26 cellular contexts compared by ENCODE assay signal in genomic region chr10:101827919-101828600, GRCh38. TPM values are rescaled to one million over a fixed set of nuclear protein-coding genes. Genes with fewer than 3 reads are reported as not detected.
DNase-seq lines count a peak whose midpoint lies in the region; ATAC-seq, FAIRE-seq and TF ChIP-seq lines count a peak whose summit lies in the region.
"Had no signal": no experiment of that assay in that cellular context is flagged by ENCODE, and none has a peak within 500 bp of the region (broad histone marks: within the 10 kb centered on the region; RNA-seq: fewer than 3 reads in every experiment).

No MANE protein-coding gene starts in this region.

- ATAC-seq in mucosa of descending colon, result no peak
- ATAC-seq: heart right ventricle, psoas muscle had no signal

- FAIRE-seq in GM12892 (lab: Jason Lieb, UNC), result no peak
- FAIRE-seq: bronchial epithelial cell, GM12891 had no signal

- no peak overlapping the region for H4K91ac ChIP-seq in neuronal stem cell (ENCODE audit: low read depth, low read length, poor library complexity)

- peaks cover 8 to 23% of the 10 kb centered on the region in 2 donors for H3K36me3 ChIP-seq in neuronal stem cell (replicated peaks in 1 of 2; ENCODE audit: control insufficient read depth in 2 of 2, insufficient read depth in 2 of 2, low read length in 2 of 2)
- H3K36me3 ChIP-seq in mucosa of descending colon (ENCODE audit: low read depth), result no peaks in the 10 kb centered on the region
- H3K36me3 ChIP-seq: neutrophil, thoracic aorta, uterus had no signal

- peaks cover 10 to 15% of the 10 kb centered on the region in 2 donors for H3K4me1 ChIP-seq in neuronal stem cell (ENCODE audit: control insufficient read depth in 2 of 2, insufficient read depth in 1 of 2, low read depth in 1 of 2, low read length in 2 of 2)
- H3K4me1 ChIP-seq in mucosa of descending colon (ENCODE audit: low read depth), result peaks cover 14% of the 10 kb centered on the region
- H3K4me1 ChIP-seq: uterus had no signal

- no peak overlapping the region for H2BK12ac ChIP-seq in neuronal stem cell (ENCODE audit: low read length)

- H3K4me3 ChIP-seq in neuronal stem cell (ENCODE audit: low read length in 2 of 2) (no peak overlapping the region), mucosa of descending colon (no peak overlapping the region)
- H3K4me3 ChIP-seq: GM23248, lung had no signal

- H4K8ac ChIP-seq in neuronal stem cell (ENCODE audit: low read depth, low read length), result no peak overlapping the region

- no peak overlapping the region for H3K14ac ChIP-seq in neuronal stem cell (ENCODE audit: low read length)

- TF ChIP-seq POLR2A in GM12892 (IDR thresholded peaks at IDR 0.05; ENCODE audit: low read depth, low read length), result no peak

- H3K4ac ChIP-seq in neuronal stem cell (ENCODE audit: low read length), result no peak overlapping the region

- intact Hi-C loops in mucosa of descending colon (cut with DNase I, micrococcal nuclease), result no loop called here

- no peak overlapping the region for H3K9ac ChIP-seq in neuronal stem cell (ENCODE audit: low read depth, low read length, poor library complexity)
- H3K9ac ChIP-seq: GM23248 had no signal

- no peak overlapping the region for H3K27ac ChIP-seq in neuronal stem cell (replicated peaks; ENCODE audit: low read length)
- H3K27ac ChIP-seq: GM23248, neutrophil, psoas muscle, thoracic aorta had no signal

- H3K27me3 ChIP-seq in neuronal stem cell (ENCODE audit: control insufficient read depth in 3 of 3, insufficient read depth in 3 of 3, low read depth in 1 of 3, low read length in 3 of 3), result no peaks in the 10 kb centered on the region
- H3K27me3 ChIP-seq: esophagus squamous epithelium, heart right ventricle, neutrophil, uterus had no signal

- no peak overlapping the region for H3K18ac ChIP-seq in neuronal stem cell (ENCODE audit: low read length)

- no peak overlapping the region for H2BK5ac ChIP-seq in neuronal stem cell (ENCODE audit: low read length)

- H3K36me3 Mint-ChIP-seq in chondrocyte (ENCODE audit: low read depth), result peaks cover 3% of the 10 kb centered on the region
- H3K36me3 Mint-ChIP-seq: activated naive CD4-positive, alpha-beta T cell treated with anti-CD3 and anti-CD28 coated beads, Interleukin-2, amount 50 U/mL, for 24 hours had no signal

- H3K23ac ChIP-seq in neuronal stem cell (ENCODE audit: low read depth, low read length, poor library complexity), result peak overlapping the region; percentile 8

- H3K9me3 Mint-ChIP-seq in chondrocyte (ENCODE audit: low read depth), result no peaks in the 10 kb centered on the region
- H3K9me3 Mint-ChIP-seq: activated naive CD4-positive, alpha-beta T cell treated with anti-CD3 and anti-CD28 coated beads, Interleukin-2, amount 50 U/mL, for 24 hours had no signal

- H3K79me1 ChIP-seq in neuronal stem cell (ENCODE audit: low read depth, low read length), result no peaks in the 10 kb centered on the region

- no peak overlapping the region for H3K27ac Mint-ChIP-seq in chondrocyte (ENCODE audit: unreplicated experiment)
- H3K27ac Mint-ChIP-seq: activated naive CD4-positive, alpha-beta T cell treated with anti-CD3 and anti-CD28 coated beads, Interleukin-2, amount 50 U/mL, for 24 hours had no signal

- H2BK120ac ChIP-seq in neuronal stem cell (ENCODE audit: low read depth, low read length), result no peak overlapping the region

- no peak overlapping the region for H2AFZ ChIP-seq in neuronal stem cell (ENCODE audit: low read length)
- H2AFZ ChIP-seq: GM23248 had no signal

- no peak overlapping the region for H2AK5ac ChIP-seq in neuronal stem cell (ENCODE audit: low read depth, low read length)

- no peak overlapping the region for H3K4me2 ChIP-seq in neuronal stem cell (ENCODE audit: insufficient read depth, low read length, poor library complexity, severe bottlenecking)

- H2BK15ac ChIP-seq in neuronal stem cell (ENCODE audit: low read length), result no peak overlapping the region

- no peak overlapping the region for H3K4me3 Mint-ChIP-seq in chondrocyte (ENCODE audit: unreplicated experiment)
- H3K4me3 Mint-ChIP-seq: activated naive CD4-positive, alpha-beta T cell treated with anti-CD3 and anti-CD28 coated beads, Interleukin-2, amount 50 U/mL, for 24 hours had no signal

- H3K9me3 ChIP-seq in neuronal stem cell (replicated peaks in 1 of 2; ENCODE audit: control insufficient read depth in 2 of 2, insufficient read depth in 1 of 2, low read depth in 1 of 2, low read length in 2 of 2) (no peaks in the 10 kb centered on the region), mucosa of descending colon (no peaks in the 10 kb centered on the region)
- H3K9me3 ChIP-seq: esophagus squamous epithelium, heart right ventricle, neutrophil, psoas muscle, thoracic aorta, uterus had no signal

- H3K4me1 Mint-ChIP-seq in chondrocyte (ENCODE audit: low read depth), result peaks cover 22% of the 10 kb centered on the region

- TF ChIP-seq CTCF in GM20000 (IDR thresholded peaks at IDR 0.05; ENCODE audit: extremely low read depth, missing control alignments), result no peak
- TF ChIP-seq CTCF in chondrocyte (IDR thresholded peaks at IDR 0.05), result no peak
- TF ChIP-seq CTCF in mucosa of descending colon (IDR thresholded peaks at IDR 0.05), result no peak

- WGBS in neuronal stem cell (ENCODE audit: extremely low coverage in 2 of 2, insufficient read length in 2 of 2, insufficient replicate concordance in 1 of 2), 2 donors, result no CpG with 5 or more reads among the region's 10 CpGs

- DNase-seq in GM20000 (ENCODE audit: low spot score) (peak; percentile 3), chondrocyte (ENCODE audit: low spot score) (peak; percentile 44), neuronal stem cell (ENCODE audit: low spot score) (no peak), mucosa of descending colon (no peak), GM12892 (ENCODE audit: insufficient read length) (no peak)
- DNase-seq: activated CD4-positive, alpha-beta T cell treated with anti-CD3 and anti-CD28 coated beads, Interleukin-2, amount 50 U/mL, for 48 hours; activated CD4-positive, CD25-positive, alpha-beta regulatory T cell; anterior cingulate cortex; cortex of kidney; EL; esophagus squamous epithelium; GM23248; NCI-H1417 treated with DMSO at 0.1 percent for 48 hours; RPMI8226; stimulated activated naive CD4-positive, alpha-beta T cell treated with Interleukin-2 at 50 U/mL for 16 hours had no signal

- no peaks in the 10 kb centered on the region for H3K27me3 Mint-ChIP-seq in chondrocyte (ENCODE audit: low read depth)
- H3K27me3 Mint-ChIP-seq: activated naive CD4-positive, alpha-beta T cell treated with anti-CD3 and anti-CD28 coated beads, Interleukin-2, amount 50 U/mL, for 24 hours had no signal

RNA-seq across cellular contexts. Expression of gene OGA, which starts 9.8 kb away (rescaled TPM):
- total RNA-seq in chondrocyte, result 75.5 to 79.2 TPM (median 75.5 TPM) in 3 replicates
- polyA plus RNA-seq in neuronal stem cell (2013, experiment 1 of 2), result 74.9 TPM
- polyA plus RNA-seq in neuronal stem cell (2013, experiment 2 of 2), result 76.0 TPM
- total RNA-seq in mucosa of descending colon, result 100 to 1,000 TPM in 2 of 3 donors, 10 to 100 TPM in 1; 80.8 to 112 (median 110) TPM
- 118 TPM for polyA plus RNA-seq in GM12892 (2012; ENCODE audit: missing spikeins)

RNA-seq across cellular contexts. Expression of gene KCNIP2, which starts 15.5 kb away (rescaled TPM):
- total RNA-seq in chondrocyte, result 1.8 to 3.1 TPM (median 1.9 TPM) in 3 replicates
- polyA plus RNA-seq in neuronal stem cell (2013, experiment 1 of 2), result 6.4 TPM
- 6.7 TPM for polyA plus RNA-seq in neuronal stem cell (2013, experiment 2 of 2)
- total RNA-seq in mucosa of descending colon, result 1 to 10 TPM; 3.7 to 5.9 (median 4.2) TPM
- polyA plus RNA-seq in GM12892 (2012; ENCODE audit: missing spikeins), result 12.2 TPM
- total RNA-seq: bronchial epithelial cell had no signal

RNA-seq across cellular contexts. Expression of gene NPM3, which starts 44.8 kb away (rescaled TPM):
- total RNA-seq in chondrocyte (34.0 to 49.0 TPM (median 36.5 TPM) in 3 replicates), mucosa of descending colon (10 to 100 TPM; 14.4 to 27.4 (median 15.3) TPM)
- polyA plus RNA-seq in neuronal stem cell (2013, experiment 1 of 2), result 105 TPM
- 108 TPM for polyA plus RNA-seq in neuronal stem cell (2013, experiment 2 of 2)
- 106 TPM for polyA plus RNA-seq in GM12892 (2012; ENCODE audit: missing spikeins)

RNA-seq across cellular contexts. Expression of gene FGF8, which starts 52.1 kb away (rescaled TPM):
- total RNA-seq in chondrocyte (not detected in 3 replicates), mucosa of descending colon (not detected)
- polyA plus RNA-seq in neuronal stem cell (2013, experiment 1 of 2), result 91.9 TPM
- 86.1 TPM for polyA plus RNA-seq in neuronal stem cell (2013, experiment 2 of 2)
- polyA plus RNA-seq in GM12892 (2012; ENCODE audit: missing spikeins), result not detected
- total RNA-seq: esophagus squamous epithelium; GM23248; lung; mucosa of gallbladder; psoas muscle; T-helper 1 cell treated with Interleukin-12 subunit alpha and Interleukin-12 subunit beta and Interleukin-4 antibody, amounts not matched to agents 30 ng/mL and 1 ng/mL, for 36 hours; thoracic aorta; uterus had no signal
- polyA plus RNA-seq: GM23248, heart right ventricle, psoas muscle had no signal

Comparison
In these comparisons a context has a peak if more than half of its experiments do, and no peak if none do; other contexts are left out.
1. DNase-seq: peak in GM20000 (single experiment) and chondrocyte (single experiment); none in neuronal stem cell (single experiment), mucosa of descending colon (0 of 3) and GM12892 (single experiment).